ENCODE assay signal across 1 cellular context in genomic region chr21:46424062-46424591, GRCh38.
TF ChIP-seq lines count a peak whose summit lies in the region.

No MANE protein-coding gene starts in this region.

TF ChIP-seq in GM23338, 12 proteins besides CTCF, POLR2A, EP300 and RAD21 (continued from another document):
- TF ChIP-seq ZNF462 (CRISPR knock-in tag; IDR thresholded peaks at IDR 0.05) (no peak), POLR2AphosphoS5 (IDR thresholded peaks at IDR 0.05; ENCODE audit: low read depth) (no peak), STAT1 (IDR thresholded peaks at IDR 0.05; ENCODE audit: unreplicated experiment) (no peak), ZNF114 (CRISPR knock-in tag; IDR thresholded peaks at IDR 0.05) (no peak), ZNF331 (CRISPR knock-in tag; IDR thresholded peaks at IDR 0.05; ENCODE audit: low read depth) (no peak), EZH2phosphoT487 (IDR thresholded peaks at IDR 0.05; ENCODE audit: unreplicated experiment) (no peak), ETS1 (IDR thresholded peaks at IDR 0.05) (no peak), NANOG (IDR thresholded peaks at IDR 0.05; ENCODE audit: borderline replicate concordance) (no peak), REST (IDR thresholded peaks at IDR 0.05; ENCODE audit: unreplicated experiment) (no peak), EZH2 (IDR thresholded peaks at IDR 0.05; ENCODE audit: low read depth, unreplicated experiment) (no peak)
TF ChIP-seq in GM23338: peak in this region for 0.
